8 cellular contexts compared by ENCODE assay signal in genomic region chr6:137926207-137926731, GRCh38. TPM values are rescaled to one million over a fixed set of nuclear protein-coding genes. Genes with fewer than 3 reads are reported as not detected.
A peak's percentile ranks its signal among the peaks of the same experiment; 100 is the strongest.
DNase-seq lines count a peak whose midpoint lies in the region; ATAC-seq and TF ChIP-seq lines count a peak whose summit lies in the region.

No MANE protein-coding gene starts in this region.

- peak overlapping the region; percentile 17; the same call in 1 of the 2 replicates for H4K91ac ChIP-seq in IMR-90 (ENCODE audit: insufficient read depth, low read depth, low read length)

- H2BK20ac ChIP-seq in IMR-90 (ENCODE audit: low read depth, low read length) = peak overlapping the region; percentile 42; the same call in 1 of the 2 replicates

- peak overlapping the region; percentile 66 for H2BK120ac ChIP-seq in IMR-90 (ENCODE audit: low read depth, low read length)

- WGBS in IMR-90 (ENCODE audit: extremely low coverage in 2 of 2, insufficient read length in 1 of 2), 2 experiments = no CpG with 5 or more reads among the region's 1 CpG
- WGBS in body of pancreas, 2 donors = 28 to 41% methylated on average over 1 of the region's 1 CpG

- no peak overlapping the region for H3K4me3 ChIP-seq in IMR-90 (ENCODE audit: insufficient read depth, low read depth, low read length)
- no peak overlapping the region for H3K4me3 ChIP-seq in body of pancreas

- H3K36me3 Mint-ChIP-seq in natural killer cell treated with Interleukin-12 subunit alpha and Interleukin-12 subunit beta and Interleukin-15 and Interleukin-18, amount 100 ng/mL, for 72 hours = no peaks in the 10 kb centered on the region

- no peak overlapping the region for H3K23ac ChIP-seq in IMR-90 (ENCODE audit: low read depth, low read length)

- CTCF ChIA-PET in IMR-90 (lab: Yijun Ruan, JAX) = interaction anchor here (0.9 to 1.0 kb wide), 3 partner anchors 13 to 218 kb away, joined by 3 to 4 read pairs (median 3); no protein-coding TSS in a partner anchor

- peak overlapping the region in 1 of 2 experiments; percentile 48; a peak in 2 of 4 replicates for H4K8ac ChIP-seq in IMR-90 (ENCODE audit: low read depth in 2 of 2, low read length in 2 of 2)

- H3K9me3 Mint-ChIP-seq in natural killer cell treated with Interleukin-12 subunit alpha and Interleukin-12 subunit beta and Interleukin-15 and Interleukin-18, amount 100 ng/mL, for 72 hours = no peaks in the 10 kb centered on the region

- H3K9ac ChIP-seq in IMR-90 (ENCODE audit: low read depth, low read length) = no peak overlapping the region

- H3K79me1 ChIP-seq in IMR-90 (ENCODE audit: low read depth in 1 of 2, low read length in 2 of 2) = no peaks in the 10 kb centered on the region

- intact Hi-C loops in IMR-90 (cut with micrococcal nuclease) (no loop called here), body of pancreas (cut with DNase I) (no loop called here), posterior cingulate gyrus (cut with DNase I) (no loop called here)

- H3K27me3 Mint-ChIP-seq in natural killer cell treated with Interleukin-12 subunit alpha and Interleukin-12 subunit beta and Interleukin-15 and Interleukin-18, amount 100 ng/mL, for 72 hours = no peaks in the 10 kb centered on the region

- H3K27ac Mint-ChIP-seq in natural killer cell treated with Interleukin-12 subunit alpha and Interleukin-12 subunit beta and Interleukin-15 and Interleukin-18, amount 100 ng/mL, for 72 hours = peak overlapping the region; percentile 69 to 86

- H4K20me1 ChIP-seq in IMR-90 (ENCODE audit: insufficient read depth, low read length) = no peaks in the 10 kb centered on the region

- H3K27me3 ChIP-seq in IMR-90 (ENCODE audit: control insufficient read depth, insufficient read depth, low read length) (no peaks in the 10 kb centered on the region), body of pancreas (no peaks in the 10 kb centered on the region)

- H2AK9ac ChIP-seq in IMR-90 (replicated peaks; ENCODE audit: low read depth, low read length, poor library complexity) = no peak overlapping the region

- H3K4ac ChIP-seq in IMR-90 (ENCODE audit: low read depth, low read length) = peak overlapping the region; percentile 33; the same call in 1 of the 2 replicates

- no peak overlapping the region for H4K5ac ChIP-seq in IMR-90 (ENCODE audit: low read depth, low read length)

- BruUV-seq in IMR-90 (replicated peaks; lab: Mats Ljungman, UMichigan) = no TSS peak

- peak overlapping the region; percentile 32; the same call in 1 of the 2 replicates for H3K4me2 ChIP-seq in IMR-90 (ENCODE audit: low read depth, low read length)

- H3K4me1 Mint-ChIP-seq in natural killer cell treated with Interleukin-12 subunit alpha and Interleukin-12 subunit beta and Interleukin-15 and Interleukin-18, amount 100 ng/mL, for 72 hours (ENCODE audit: low read depth in 2 of 2) = peaks cover 57% of the 10 kb centered on the region in 2 donors

- dilution Hi-C loops in IMR-90 (cut with HindIII; ENCODE audit: low sequenced_read_pairs, unreplicated experiment) = no loop called here

- no peaks in the 10 kb centered on the region for H3K9me1 ChIP-seq in IMR-90 (ENCODE audit: insufficient read depth, low read length)

- no peak overlapping the region for H3K14ac ChIP-seq in IMR-90 (replicated peaks; ENCODE audit: low read depth, low read length)

- in situ Hi-C loops in IMR-90 (cut with MboI; ENCODE audit: low sequenced_read_pairs) = no loop called here

- ATAC-seq in IMR-90 (ENCODE audit: low read depth) (peak; percentile 93), body of pancreas (peak; percentile 33)
- no peak for ATAC-seq in natural killer cell treated with Interleukin-12 subunit alpha and Interleukin-12 subunit beta and Interleukin-15 and Interleukin-18, amount 100 ng/mL, for 72 hours

- H2AFZ ChIP-seq in IMR-90 (replicated peaks; ENCODE audit: low read length, poor library complexity) = peak overlapping the region; percentile 76

- DNase-seq in COLO829 (ENCODE audit: low spot score) = peak; percentile 40
- DNase-seq in IMR-90 = peak; percentile 92
- peak in 2 of 4 donors; percentile 31 to 34 for DNase-seq in body of pancreas
- DNase-seq in natural killer cell treated with Interleukin-12 subunit alpha and Interleukin-12 subunit beta and Interleukin-15 and Interleukin-18, amount 100 ng/mL, for 72 hours (ENCODE audit: low spot score) = no peak
- no peak for DNase-seq in middle frontal gyrus (ENCODE audit: extremely low spot score, low spot score)
- no peak for DNase-seq in NOMO-1 (lab: John Stamatoyannopoulos, UW; ENCODE audit: unreplicated experiment in 2 of 2)
- no peak for DNase-seq in cerebellar nuclear complex (lab: John Stamatoyannopoulos, UW)
- DNase-seq in posterior cingulate gyrus = no peak

- H3K27ac ChIP-seq in IMR-90 (ENCODE audit: insufficient read depth, low read length) (no peak overlapping the region), body of pancreas (no peak overlapping the region)

- no peak for TF ChIP-seq POLR2A in IMR-90 (IDR thresholded peaks at IDR 0.05; ENCODE audit: low read depth, low read length)
- no peak for TF ChIP-seq POLR2A in body of pancreas (IDR thresholded peaks at IDR 0.05)

- TF ChIP-seq CTCF in IMR-90 (conservative IDR thresholded peaks at IDR 0.05; ENCODE audit: low read depth, low read length) (no peak), body of pancreas (IDR thresholded peaks at IDR 0.05) (no peak)

- POLR2A ChIA-PET in IMR-90 (lab: Charles Lee; ENCODE audit: unreplicated experiment) = no interaction called here

- TF ChIP-seq RAD21 in IMR-90 (IDR thresholded peaks at IDR 0.05; ENCODE audit: low read length) = no peak

- H3K56ac ChIP-seq in IMR-90 (ENCODE audit: extremely low read depth, insufficient read depth, low read length) = no peak overlapping the region

- H2AK5ac ChIP-seq in IMR-90 (ENCODE audit: low read depth, low read length) = no peak overlapping the region

- peaks cover 18% of the 10 kb centered on the region for H3K4me1 ChIP-seq in IMR-90 (ENCODE audit: control insufficient read depth, insufficient read depth, low read length)
- H3K4me1 ChIP-seq in body of pancreas = no peaks in the 10 kb centered on the region

- peak overlapping the region; percentile 63 for H3K4me3 Mint-ChIP-seq in natural killer cell treated with Interleukin-12 subunit alpha and Interleukin-12 subunit beta and Interleukin-15 and Interleukin-18, amount 100 ng/mL, for 72 hours

- H3K36me3 ChIP-seq in IMR-90 (ENCODE audit: control insufficient read depth, insufficient read depth, low read length) (no peaks in the 10 kb centered on the region), body of pancreas (replicated peaks in 1 of 2; ENCODE audit: insufficient read depth in 1 of 2, low read depth in 2 of 2) (no peaks in the 10 kb centered on the region)

- H2BK5ac ChIP-seq in IMR-90 (ENCODE audit: low read depth, low read length, poor library complexity, severe bottlenecking) = peak overlapping the region; percentile 60

- H3K18ac ChIP-seq in IMR-90 (ENCODE audit: low read depth, low read length) = peak overlapping the region; percentile 30; the same call in 1 of the 2 replicates

- H3K9me3 ChIP-seq in IMR-90 (ENCODE audit: control insufficient read depth, insufficient read depth, low read length) = no peaks in the 10 kb centered on the region
- H3K9me3 ChIP-seq in body of pancreas = no peaks in the 10 kb centered on the region

- H2BK15ac ChIP-seq in IMR-90 (ENCODE audit: low read depth, low read length) = peak overlapping the region; percentile 38; the same call in 1 of the 3 replicates

TF ChIP-seq in IMR-90, 13 proteins besides CTCF, POLR2A, EP300 and RAD21:
- TF ChIP-seq MAFK (IDR thresholded peaks at IDR 0.05; ENCODE audit: low read depth, low read length) (no peak), FOS (IDR thresholded peaks at IDR 0.05; ENCODE audit: low read depth, low read length) (peak; percentile 48; the same call in 1 of the 2 replicates), SMC3 (IDR thresholded peaks at IDR 0.05; ENCODE audit: low read depth, low read length) (no peak), BHLHE40 (IDR thresholded peaks at IDR 0.05; ENCODE audit: low read depth, low read length) (no peak), ELK1 (IDR thresholded peaks at IDR 0.05; ENCODE audit: borderline replicate concordance, low read depth, low read length) (no peak), RCOR1 (IDR thresholded peaks at IDR 0.05; ENCODE audit: insufficient replicate concordance, low read length) (peak; percentile 41), MXI1 (IDR thresholded peaks at IDR 0.05; ENCODE audit: borderline replicate concordance, low read depth, low read length) (no peak), CEBPB (IDR thresholded peaks at IDR 0.05; ENCODE audit: low read depth, low read length) (peak; percentile 41), USF2 (IDR thresholded peaks at IDR 0.05; ENCODE audit: low read depth, low read length) (no peak), MAZ (IDR thresholded peaks at IDR 0.05; ENCODE audit: borderline replicate concordance, low read depth, low read length) (no peak), RFX5 (IDR thresholded peaks at IDR 0.05; ENCODE audit: low read depth, low read length) (no peak), CHD1 (IDR thresholded peaks at IDR 0.05; ENCODE audit: low read depth, low read length) (no peak), NFE2L2 (IDR thresholded peaks at IDR 0.05; ENCODE audit: low read depth, low read length) (0 out of 2 replicates have a peak, but pooled peaks have one; percentile 6)

RNA-seq across cellular contexts. Expression of gene TNFAIP3, which starts 59.2 kb away (rescaled TPM):
- total RNA-seq in IMR-90 (2012; rRNA removed) = 4.4 and 5.0 TPM in 2 replicates
- polyA plus RNA-seq in IMR-90 (2012; rRNA removed) = 12.6 and 14.2 TPM in 2 replicates
- 3.5 and 6.8 TPM in 2 replicates for polyA plus RNA-seq in IMR-90 (2012; cell fraction: cytosol; rRNA removed)
- 29.5 and 108 TPM in 2 replicates for polyA plus RNA-seq in IMR-90 (2012; cell fraction: nucleus; rRNA removed; ENCODE audit: low replicate concordance)
- total RNA-seq in body of pancreas = 10 to 100 TPM in 1 of 2 donors, 1 to 10 TPM in 1; 9.6 to 12.5 TPM
- total RNA-seq in natural killer cell treated with Interleukin-12 subunit alpha and Interleukin-12 subunit beta and Interleukin-15 and Interleukin-18, amount 100 ng/mL, for 72 hours = 100 to 1,000 TPM; 121 to 244 TPM

Comparison
In these comparisons a context has a peak if more than half of its experiments do, and no peak if none do; other contexts are left out.
1. DNase-seq: peak in COLO829 (single experiment) and IMR-90 (single experiment); none in natural killer cell treated with Interleukin-12 subunit alpha and Interleukin-12 subunit beta and Interleukin-15 and Interleukin-18, amount 100 ng/mL, for 72 hours (single experiment), middle frontal gyrus (single experiment), NOMO-1 (0 of 2), cerebellar nuclear complex (0 of 2) and posterior cingulate gyrus (0 of 10).
2. ATAC-seq: peak in IMR-90 (single experiment) and body of pancreas (single experiment); none in natural killer cell treated with Interleukin-12 subunit alpha and Interleukin-12 subunit beta and Interleukin-15 and Interleukin-18, amount 100 ng/mL, for 72 hours (0 of 2).
3. RNA of gene TNFAIP3, which starts 59.2 kb away (total RNA-seq): 121 to 244 TPM in natural killer cell treated with Interleukin-12 subunit alpha and Interleukin-12 subunit beta and Interleukin-15 and Interleukin-18, amount 100 ng/mL, for 72 hours; 9.6 to 12.5 TPM in body of pancreas and 4.4 to 5.0 TPM in IMR-90; every median in the first group is over 4 times any median in the second.